ENCODE assay signal across 28 cellular contexts in the genomic region with DNA sequence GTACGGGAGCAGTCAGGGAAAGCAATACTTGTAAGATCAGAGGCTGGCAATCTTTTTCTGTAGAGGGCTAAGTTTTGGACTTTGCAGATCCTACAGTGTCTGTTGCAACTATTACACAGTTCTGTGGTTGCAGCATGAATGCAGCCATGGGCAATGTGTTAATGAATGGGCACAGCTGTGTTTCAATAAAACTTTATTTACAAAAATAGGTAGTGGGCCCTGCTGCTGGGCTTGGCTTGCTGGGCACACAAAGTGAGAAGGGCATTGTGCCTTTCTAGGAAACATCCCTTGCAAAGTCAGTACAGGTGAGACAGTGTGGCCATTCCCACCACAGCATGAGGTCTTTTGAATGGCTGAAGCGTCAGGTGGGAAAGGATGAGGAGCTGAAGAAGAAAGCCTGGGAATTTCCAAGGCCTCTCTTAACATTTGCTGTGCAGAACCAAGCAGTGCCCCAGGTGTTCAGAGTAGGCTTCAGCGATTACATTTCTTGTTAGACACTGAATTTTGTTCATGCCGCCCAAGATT. TPM values are rescaled to one million over a fixed set of nuclear protein-coding genes. Genes with fewer than 3 reads are reported as not detected.
"Had no signal": no experiment of that assay in that cellular context is flagged by ENCODE, and none has a peak within 500 bp of the region (broad histone marks: within the 10 kb centered on the region; RNA-seq: fewer than 3 reads in every experiment).

No MANE protein-coding gene starts in this region.

- H3K4me1 ChIP-seq: gastrocnemius medialis, left lung, neural progenitor cell, psoas muscle, spleen, testis, tibial artery had no signal

- FAIRE-seq: colon, islet of Langerhans had no signal

- H3K27ac ChIP-seq: dorsolateral prefrontal cortex, epithelial cell of prostate, gastrocnemius medialis, left lung, neural progenitor cell, psoas muscle, skin epidermis, spleen, testis, tibial artery had no signal

- H3K9ac ChIP-seq: neural progenitor cell had no signal

- H3K4me1 Mint-ChIP-seq: mesothelial cell of epicardium; naive thymus-derived CD4-positive, alpha-beta T cell; neural progenitor cell; stimulated activated memory B cell treated with anti-CD40 and anti-IgM and Interleukin-4, amounts not matched to agents 10 μg/mL and 1 μg/mL and 100 μg/mL, for 72 hours had no signal

- DNase-seq: dorsolateral prefrontal cortex; effector CD4-positive, alpha-beta T cell; foreskin fibroblast; gastrocnemius medialis; head of caudate nucleus; left cardiac atrium; left lung; mesenchymal stem cell; naive thymus-derived CD4-positive, alpha-beta T cell; posterior cingulate gyrus; psoas muscle; right cardiac atrium; spleen; stimulated activated CD4-positive, alpha-beta T cell treated with anti-CD3 and anti-CD28 coated beads, Interleukin-4, amount 100 ng/mL, for 4 hours; stimulated activated naive CD8-positive, alpha-beta T cell treated with anti-CD3 and anti-CD28 coated beads, Interleukin-15, Interleukin-2, amounts not matched to agents 100 U/mL and 50 U/mL, for 24 hours; substantia nigra; testis; tibial artery had no signal

- H2AFZ ChIP-seq: neural progenitor cell had no signal

- H3K4me3 ChIP-seq: dorsolateral prefrontal cortex, gastrocnemius medialis, left lung, neural progenitor cell, psoas muscle, skin epidermis, spleen, testis, tibial artery had no signal

- H3K4me2 ChIP-seq: neural progenitor cell had no signal

- H3K36me3 Mint-ChIP-seq: mesothelial cell of epicardium; neural progenitor cell; stimulated activated memory B cell treated with anti-CD40 and anti-IgM and Interleukin-4, amounts not matched to agents 10 μg/mL and 1 μg/mL and 100 μg/mL, for 72 hours; type B pancreatic cell had no signal

- H3K4me3 Mint-ChIP-seq: mesothelial cell of epicardium; naive thymus-derived CD4-positive, alpha-beta T cell; nephron; neural progenitor cell; stimulated activated memory B cell treated with anti-CD40 and anti-IgM and Interleukin-4, amounts not matched to agents 10 μg/mL and 1 μg/mL and 100 μg/mL, for 72 hours; type B pancreatic cell had no signal

- H3K9me3 ChIP-seq: gastrocnemius medialis, left lung, psoas muscle, spleen, testis, tibial artery had no signal

- H3K27ac Mint-ChIP-seq: mesothelial cell of epicardium; naive thymus-derived CD4-positive, alpha-beta T cell; nephron; neural progenitor cell; stimulated activated memory B cell treated with anti-CD40 and anti-IgM and Interleukin-4, amounts not matched to agents 10 μg/mL and 1 μg/mL and 100 μg/mL, for 72 hours; type B pancreatic cell had no signal

- H3K27me3 ChIP-seq: gastrocnemius medialis, left lung, testis, tibial artery had no signal

- ATAC-seq: esophagus mucosa; gastrocnemius medialis; left cardiac atrium; left lung; naive thymus-derived CD4-positive, alpha-beta T cell; psoas muscle; right cardiac atrium; stimulated activated memory B cell treated with anti-CD40 and anti-IgM and Interleukin-4, amounts not matched to agents 10 μg/mL and 1 μg/mL and 100 μg/mL, for 72 hours; stimulated activated naive CD8-positive, alpha-beta T cell treated with anti-CD3 and anti-CD28 coated beads, Interleukin-15, Interleukin-2, amounts not matched to agents 100 U/mL and 50 U/mL, for 24 hours had no signal

- H3K9me3 Mint-ChIP-seq: mesothelial cell of epicardium; nephron; stimulated activated memory B cell treated with anti-CD40 and anti-IgM and Interleukin-4, amounts not matched to agents 10 μg/mL and 1 μg/mL and 100 μg/mL, for 72 hours; type B pancreatic cell had no signal

- H3K36me3 ChIP-seq: gastrocnemius medialis, left lung, neural progenitor cell, spleen, tibial artery had no signal

RNA-seq across cellular contexts. Expression of a gene that starts 9.1 kb away (rescaled TPM):
- polyA plus RNA-seq: naive thymus-derived CD4-positive, alpha-beta T cell had no signal
